8 cellular contexts compared by ENCODE assay signal in the genomic region with DNA sequence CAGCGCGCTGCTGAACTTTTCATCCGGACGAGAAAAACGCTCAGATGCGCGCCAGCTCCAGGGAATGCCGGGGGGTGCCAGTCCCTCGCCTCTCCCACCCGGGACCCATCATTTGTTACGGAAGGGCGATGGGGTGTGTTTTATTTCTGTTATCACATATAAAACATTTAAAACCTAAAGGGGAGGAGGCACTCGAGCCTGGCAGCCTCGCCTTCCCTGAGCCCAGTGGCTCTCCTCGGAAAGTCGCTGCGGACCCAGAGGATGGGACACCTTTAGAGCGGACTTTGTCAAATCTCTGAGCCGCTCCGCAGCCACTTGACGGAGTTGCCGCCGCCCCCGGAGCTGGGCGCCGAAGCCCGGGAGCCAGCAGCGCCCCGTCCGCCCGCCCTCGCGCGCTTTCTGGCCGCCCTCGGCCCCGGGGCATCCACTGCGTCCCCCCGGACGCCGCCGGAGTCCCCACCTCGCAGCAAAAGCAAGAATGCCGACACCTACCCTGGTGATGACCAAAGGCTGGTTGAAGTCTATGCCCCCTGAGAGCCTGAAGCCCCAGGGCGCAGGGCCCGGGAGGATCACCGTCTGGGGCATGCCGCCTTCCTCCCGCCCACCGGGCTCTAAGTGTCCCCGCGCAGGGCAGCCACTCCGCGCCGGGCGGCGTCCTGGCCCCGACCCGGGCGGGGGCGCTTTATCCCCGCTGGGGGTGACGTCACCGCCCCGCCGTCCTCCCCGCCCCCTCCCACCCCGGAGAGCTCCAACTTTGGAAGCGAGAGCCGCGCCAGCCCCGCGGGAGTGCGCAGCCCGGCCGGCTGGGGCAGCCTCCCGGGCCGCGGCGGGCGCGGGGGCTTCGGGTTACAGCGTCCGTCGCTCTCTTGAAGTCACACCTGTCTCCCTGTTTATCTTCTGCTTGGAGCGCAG. TPM values are rescaled to one million over a fixed set of nuclear protein-coding genes. Genes with fewer than 3 reads are reported as not detected.
DNase-seq lines count a peak whose midpoint lies in the region; ATAC-seq, FAIRE-seq and TF ChIP-seq lines count a peak whose summit lies in the region.

A gene with protein sequence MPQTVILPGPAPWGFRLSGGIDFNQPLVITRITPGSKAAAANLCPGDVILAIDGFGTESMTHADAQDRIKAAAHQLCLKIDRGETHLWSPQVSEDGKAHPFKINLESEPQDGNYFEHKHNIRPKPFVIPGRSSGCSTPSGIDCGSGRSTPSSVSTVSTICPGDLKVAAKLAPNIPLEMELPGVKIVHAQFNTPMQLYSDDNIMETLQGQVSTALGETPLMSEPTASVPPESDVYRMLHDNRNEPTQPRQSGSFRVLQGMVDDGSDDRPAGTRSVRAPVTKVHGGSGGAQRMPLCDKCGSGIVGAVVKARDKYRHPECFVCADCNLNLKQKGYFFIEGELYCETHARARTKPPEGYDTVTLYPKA (minus strand): TSS at position 658 of the 912 bp plus-strand sequence. CDS start 73 bp downstream, at position 585.

- H3K4me1 ChIP-seq in effector memory CD4-positive, alpha-beta T cell (ENCODE audit: control insufficient read depth, insufficient read depth, low read length, poor library complexity, severe bottlenecking) = peaks cover 3% of the 10 kb centered on the region

- no peak for ATAC-seq in HG03378 (IDR thresholded peaks at IDR 0.05; ENCODE audit: unreplicated experiment)
- no peak for ATAC-seq in HG03097 (IDR thresholded peaks at IDR 0.05; ENCODE audit: low FRiP score, unreplicated experiment)

- no peaks in the 10 kb centered on the region for H3K36me3 Mint-ChIP-seq in neural crest cell (ENCODE audit: low read depth)

- H3K27ac Mint-ChIP-seq in neural crest cell (ENCODE audit: unreplicated experiment) = no peak within 1 kb of the TSS

- peak within 1 kb of the TSS; percentile 53 for H3K4me3 ChIP-seq in WI38 (ENCODE audit: low read depth, low read length)
- no peak within 1 kb of the TSS for H3K4me3 ChIP-seq in effector memory CD4-positive, alpha-beta T cell (ENCODE audit: insufficient read depth, low read depth, low read length, poor library complexity, severe bottlenecking)

- H3K9me3 ChIP-seq in effector memory CD4-positive, alpha-beta T cell (ENCODE audit: control insufficient read depth, low read length) = no peaks in the 10 kb centered on the region

- no peaks in the 10 kb centered on the region for H3K9me3 Mint-ChIP-seq in neural crest cell

- peaks cover 44% of the 10 kb centered on the region for H3K27me3 Mint-ChIP-seq in neural crest cell (ENCODE audit: low read depth)

- peaks cover 4% of the 10 kb centered on the region for H3K4me1 Mint-ChIP-seq in neural crest cell

- FAIRE-seq in HTR-8/SVneo (lab: Jason Lieb, UNC) = peak; percentile 58

- peak within 1 kb of the TSS; percentile 91 for H3K4me3 Mint-ChIP-seq in neural crest cell

- peak; percentile 36 for DNase-seq in DMS53 treated with DMSO at 0.1 percent for 48 hours (lab: John Stamatoyannopoulos, UW; ENCODE audit: unreplicated experiment)
- peak; percentile 64 for DNase-seq in HTR-8/SVneo (ENCODE audit: insufficient read length, low spot score)
- peak; percentile 20 for DNase-seq in germinal center (ENCODE audit: low spot score)
- peak; percentile 38 for DNase-seq in neural crest cell (ENCODE audit: low read depth, low spot score)
- no peak for DNase-seq in effector memory CD4-positive, alpha-beta T cell

- peaks cover 16% of the 10 kb centered on the region for H3K27me3 ChIP-seq in effector memory CD4-positive, alpha-beta T cell (replicated peaks; ENCODE audit: control insufficient read depth, insufficient read depth, low read length, poor library complexity, severe bottlenecking)

- H3K36me3 ChIP-seq in effector memory CD4-positive, alpha-beta T cell (ENCODE audit: control insufficient read depth, insufficient read depth, low read length) = no peaks in the 10 kb centered on the region

- H3K27ac ChIP-seq in effector memory CD4-positive, alpha-beta T cell (ENCODE audit: insufficient read depth, low read length, poor library complexity, severe bottlenecking) = no peak within 1 kb of the TSS

- TF ChIP-seq CTCF in WI38 (IDR thresholded peaks at IDR 0.05; ENCODE audit: low read depth, low read length) (no peak), neural crest cell (conservative IDR thresholded peaks at IDR 0.05) (no peak)

RNA-seq across cellular contexts. Expression of the gene that starts here (rescaled TPM):
- 2.3 and 3.2 TPM in 2 replicates for total RNA-seq in neural crest cell

Comparison
In these comparisons a context has a peak if more than half of its experiments do, and no peak if none do; other contexts are left out.
1. DNase-seq: peak in DMS53 treated with DMSO at 0.1 percent for 48 hours (single experiment), HTR-8/SVneo (single experiment), germinal center (single experiment) and neural crest cell (single experiment); none in effector memory CD4-positive, alpha-beta T cell (0 of 3).